1 cellular context compared by ENCODE assay signal in genomic region chr5:135375040-135375439, GRCh38.
TF ChIP-seq lines count a peak whose summit lies in the region.

No MANE protein-coding gene starts in this region.

TF ChIP-seq in IMR-90, 13 proteins besides CTCF, POLR2A, EP300 and RAD21:
- peak; percentile 25; the same call in 1 of the 2 replicates for TF ChIP-seq CEBPB (IDR thresholded peaks at IDR 0.05; ENCODE audit: low read depth, low read length)
- TF ChIP-seq SMC3 (IDR thresholded peaks at IDR 0.05; ENCODE audit: low read depth, low read length) = no peak
- no peak for TF ChIP-seq RFX5 (IDR thresholded peaks at IDR 0.05; ENCODE audit: low read depth, low read length)
